ENCODE assay signal across 17 cellular contexts in the genomic region with DNA sequence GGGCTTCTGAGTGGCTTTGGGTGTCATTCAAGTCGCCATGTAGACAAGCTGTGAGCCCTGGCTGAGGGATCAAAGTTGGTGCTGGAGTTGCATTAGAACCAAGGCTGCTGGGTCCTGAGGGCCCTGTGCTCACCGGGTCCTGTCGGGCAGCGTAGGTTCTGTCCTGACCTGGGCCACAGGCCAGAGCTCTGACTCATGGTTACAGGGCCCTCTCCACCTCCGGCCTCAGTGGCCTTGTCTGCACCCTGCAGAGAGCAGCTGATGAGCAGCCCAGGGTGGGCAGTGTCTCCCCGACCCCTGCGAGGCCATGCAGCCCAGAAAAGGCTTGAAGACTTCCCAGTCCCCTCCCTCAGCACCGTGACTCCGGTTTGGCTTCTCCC. TPM values are rescaled to one million over a fixed set of nuclear protein-coding genes. Genes with fewer than 3 reads are reported as not detected.
"Had no signal": no experiment of that assay in that cellular context is flagged by ENCODE, and none has a peak within 500 bp of the region (broad histone marks: within the 10 kb centered on the region; RNA-seq: fewer than 3 reads in every experiment).

No MANE protein-coding gene starts in this region.

- H3K27ac ChIP-seq: heart left ventricle, stomach, thoracic aorta, transverse colon had no signal

- H3K27me3 ChIP-seq: transverse colon had no signal

- H3K27ac Mint-ChIP-seq: naive B cell had no signal

- FAIRE-seq: endometrium, frontal cortex, small intestine had no signal

- H3K36me3 ChIP-seq: heart left ventricle, stomach, thoracic aorta, transverse colon had no signal

- H3K9me3 Mint-ChIP-seq: naive B cell had no signal

- H3K4me3 ChIP-seq: heart left ventricle, stomach, thoracic aorta, transverse colon had no signal

- H3K4me1 ChIP-seq: stomach, transverse colon had no signal

- H3K4me1 Mint-ChIP-seq: naive B cell had no signal

- H3K9me3 ChIP-seq: heart left ventricle, stomach, thoracic aorta, transverse colon had no signal

- H3K4me3 Mint-ChIP-seq: naive B cell, nephron had no signal

RNA-seq across cellular contexts. Expression of a gene that starts 22.5 kb away (rescaled TPM):
- total RNA-seq: esophagus mucosa, fibroblast of lung, glomerular endothelial cell, kidney epithelial cell, liver, lung microvascular endothelial cell, pulmonary artery endothelial cell, transverse colon, ureter had no signal
- polyA plus RNA-seq: fibroblast of lung, heart left ventricle, liver had no signal
